In genomic region chr1:77413541-77414335, GRCh38 we compare ENCODE assay signal across 11 cellular contexts.
DNase-seq lines count a peak whose midpoint lies in the region; ATAC-seq and TF ChIP-seq lines count a peak whose summit lies in the region.
"Had no signal": no experiment of that assay in that cellular context is flagged by ENCODE, and none has a peak within 500 bp of the region (broad histone marks: within the 10 kb centered on the region; RNA-seq: fewer than 3 reads in every experiment).

No MANE protein-coding gene starts in this region.

- H3K27ac ChIP-seq in gastrocnemius medialis, result no peak overlapping the region
- H3K27ac ChIP-seq: heart right ventricle had no signal

- no peaks in the 10 kb centered on the region for H3K36me3 ChIP-seq in gastrocnemius medialis
- H3K36me3 ChIP-seq: heart right ventricle had no signal

- H3K4me3 ChIP-seq in gastrocnemius medialis, result no peak overlapping the region
- H3K4me3 ChIP-seq: heart right ventricle had no signal

- intact Hi-C loops in gastrocnemius medialis (cut with DNase I; ENCODE audit: low total_unique reads) (no loop called here), head of caudate nucleus (cut with DNase I) (no loop called here)

- peak overlapping the region; percentile 73 for H3K4me3 Mint-ChIP-seq in T-helper 17 cell

- peak; percentile 88 for ATAC-seq in GM19395 (IDR thresholded peaks at IDR 0.05; ENCODE audit: unreplicated experiment)
- peak; percentile 84 for ATAC-seq in HG03103 (IDR thresholded peaks at IDR 0.05; ENCODE audit: low read depth, unreplicated experiment)
- no peak for ATAC-seq in T-helper 17 cell
- ATAC-seq in gastrocnemius medialis, result no peak

- no peak for TF ChIP-seq POLR2A in gastrocnemius medialis (IDR thresholded peaks at IDR 0.05)

- H3K27ac Mint-ChIP-seq in T-helper 17 cell, result peak overlapping the region; percentile 49

- no peaks in the 10 kb centered on the region for H3K27me3 ChIP-seq in gastrocnemius medialis

- TF ChIP-seq CTCF in gastrocnemius medialis (IDR thresholded peaks at IDR 0.05 in 4 of 5, conservative IDR thresholded peaks at IDR 0.05 in 1 of 5), result no peak

- H3K36me3 Mint-ChIP-seq in T-helper 17 cell (ENCODE audit: low read depth), result peaks cover 11% of the 10 kb centered on the region

- H3K4me1 ChIP-seq in gastrocnemius medialis, result no peaks in the 10 kb centered on the region

- peak; percentile 80 for DNase-seq in GDM1 (lab: John Stamatoyannopoulos, UW)
- no peak for DNase-seq in T-helper 17 cell
- no peak for DNase-seq in gastrocnemius medialis
- no peak for DNase-seq in head of caudate nucleus
- DNase-seq in NCI-H2171 treated with DMSO at 0.1 percent for 48 hours (lab: John Stamatoyannopoulos, UW), result no peak
- DNase-seq in globus pallidus (ENCODE audit: low spot score), result no peak
- DNase-seq: heart right ventricle; NCI-H2227 treated with DMSO at 0.1 percent for 48 hours; stimulated activated CD4-positive, alpha-beta T cell treated with anti-CD3 and anti-CD28 coated beads, Interleukin-12 subunit alpha, Interleukin-12 subunit beta, amount 100 ng/mL, for 4 hours had no signal

- in situ Hi-C loops in gastrocnemius medialis (cut with MboI; ENCODE audit: low sequenced_read_pairs in 4 of 4), result no loop called here

- H3K27me3 Mint-ChIP-seq in T-helper 17 cell, result peaks cover 24% of the 10 kb centered on the region

- peaks cover 18% of the 10 kb centered on the region for H3K4me1 Mint-ChIP-seq in T-helper 17 cell

- H3K9me3 ChIP-seq in T-helper 17 cell (ENCODE audit: control insufficient read depth, low read length, poor library complexity, severe bottlenecking) (peaks cover 2% of the 10 kb centered on the region), gastrocnemius medialis (no peaks in the 10 kb centered on the region)

Comparison
In these comparisons a context has a peak if more than half of its experiments do, and no peak if none do; other contexts are left out.
1. ATAC-seq: peak in GM19395 (single experiment) and HG03103 (single experiment); none in T-helper 17 cell (single experiment) and gastrocnemius medialis (0 of 2).